23 cellular contexts compared by ENCODE assay signal in the genomic region with DNA sequence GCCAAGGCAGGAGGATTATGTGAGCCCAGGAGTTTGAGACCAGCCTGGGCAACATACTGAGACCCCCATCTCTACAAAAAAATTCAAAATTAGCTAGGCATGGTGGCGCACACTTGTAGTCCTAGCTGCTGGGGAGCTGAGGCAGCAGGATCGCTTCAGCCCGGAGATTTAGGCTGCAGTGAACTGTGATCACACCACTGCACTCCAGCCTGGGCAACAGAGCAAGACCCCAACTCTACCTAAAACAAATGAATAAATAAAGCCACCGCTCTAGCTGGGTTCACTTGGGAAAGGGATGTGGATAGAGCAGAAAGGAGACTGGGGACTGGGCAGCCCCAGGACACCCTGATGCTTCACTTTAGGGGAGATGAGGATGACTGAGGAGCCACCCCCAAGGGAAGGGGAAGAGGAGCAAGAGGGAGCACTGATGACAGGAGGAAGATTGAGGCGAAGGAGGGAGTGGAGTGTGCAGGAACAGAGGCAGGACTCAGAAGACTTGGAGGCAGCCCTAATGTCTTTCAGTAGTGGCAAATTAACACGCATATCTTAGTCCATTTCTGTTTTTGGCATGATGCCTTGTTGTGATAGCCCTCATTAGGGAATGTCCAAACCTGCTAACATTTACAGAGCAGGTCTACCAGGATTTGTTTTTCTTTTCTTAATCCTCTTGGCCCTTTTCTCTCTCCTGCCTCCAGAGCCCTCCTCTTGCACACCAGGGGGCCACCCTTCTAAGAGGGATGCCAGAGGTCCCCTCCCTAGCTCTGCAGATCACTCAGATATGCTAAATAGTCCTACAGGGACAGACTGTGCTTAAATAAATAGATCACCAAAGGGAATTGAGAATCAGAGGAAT.
A peak's percentile ranks its signal among the peaks of the same experiment; 100 is the strongest.
DNase-seq lines count a peak whose midpoint lies in the region; ATAC-seq and TF ChIP-seq lines count a peak whose summit lies in the region.
"Had no signal": no experiment of that assay in that cellular context is flagged by ENCODE, and none has a peak within 500 bp of the region (broad histone marks: within the 10 kb centered on the region; RNA-seq: fewer than 3 reads in every experiment).

No MANE protein-coding gene starts in this region.

- no peak overlapping the region for H2BK12ac ChIP-seq in H9 (ENCODE audit: insufficient read length, low read depth, low read length)

- no peak overlapping the region for H3K14ac ChIP-seq in H9 (ENCODE audit: insufficient read depth, low read length)

- peak overlapping the region in 1 of 2 experiments; percentile 49; a peak in 2 of 5 replicates for H3K4me3 Mint-ChIP-seq in H9
- H3K4me3 Mint-ChIP-seq: activated CD8-positive, alpha-beta memory T cell treated with anti-CD3 and anti-CD28 coated beads, Interleukin-2, amount 10 ng/mL, durations not matched to agents 7 days and 5 days; activated naive CD8-positive, alpha-beta T cell; activated T-helper 1 cell treated with anti-CD3 and anti-CD28 coated beads, Interleukin-12 subunit alpha, Interleukin-12 subunit beta, Interleukin-2, Interleukin-4 antibody, amounts not matched to agents 30 ng/mL and 10 ng/mL and 1 ng/mL, durations not matched to agents 14 hours and 24 hours and 36 hours; CD8-positive, alpha-beta T cell; central memory CD8-positive, alpha-beta T cell had no signal

- no TSS peak for BruUV-seq in A673 (replicated peaks; lab: Mats Ljungman, UMichigan)

- no peak overlapping the region for H4K8ac ChIP-seq in H9 (replicated peaks; ENCODE audit: insufficient read length, low read depth, low read length)

- H3K9ac ChIP-seq in H9 (ENCODE audit: extremely low read depth, insufficient read length, low read length) = no peak overlapping the region
- no peak overlapping the region for H3K9ac ChIP-seq in iPS-20b (ENCODE audit: low read depth, low read length)

- H2AFZ ChIP-seq in H9 (ENCODE audit: low read length) = no peak overlapping the region

- peaks cover 97% of the 10 kb centered on the region for H3K27me3 Mint-ChIP-seq in H9 (ENCODE audit: low read depth)
- H3K27me3 Mint-ChIP-seq: activated CD8-positive, alpha-beta memory T cell treated with anti-CD3 and anti-CD28 coated beads, Interleukin-2, amount 10 ng/mL, durations not matched to agents 7 days and 5 days had no signal

- H3K4me1 Mint-ChIP-seq in H9 = peaks cover 78 to 90% of the 10 kb centered on the region in 2 experiments
- H3K4me1 Mint-ChIP-seq: activated CD8-positive, alpha-beta memory T cell treated with anti-CD3 and anti-CD28 coated beads, Interleukin-2, amount 10 ng/mL, durations not matched to agents 7 days and 5 days; central memory CD8-positive, alpha-beta T cell had no signal

- no peak overlapping the region for H4K5ac ChIP-seq in H9 (ENCODE audit: insufficient read length, low read depth, low read length)

- H3K4me3 ChIP-seq in A673 (ENCODE audit: low read depth, low read length, poor library complexity, severe bottlenecking) = no peak overlapping the region
- H3K4me3 ChIP-seq in iPS-20b (ENCODE audit: low read length) = peak overlapping the region; percentile 38
- no peak overlapping the region for H3K4me3 ChIP-seq in lower leg skin (ENCODE audit: low read depth, poor library complexity, severe bottlenecking)
- H3K4me3 ChIP-seq: ascending aorta, dorsolateral prefrontal cortex, mucosa of descending colon, vagina had no signal

- peak overlapping the region; percentile 7 for H3K4me2 ChIP-seq in H9 (ENCODE audit: insufficient read depth, insufficient read length, low read length)

- TF ChIP-seq CTCF in A673 (conservative IDR thresholded peaks at IDR 0.05; ENCODE audit: low read depth, low read length) (no peak), H9 (conservative IDR thresholded peaks at IDR 0.05) (no peak), VCaP (conservative IDR thresholded peaks at IDR 0.05) (no peak), lower leg skin (IDR thresholded peaks at IDR 0.05) (no peak)

- H3K23me2 ChIP-seq in H9 (ENCODE audit: insufficient read length, low read depth, low read length, poor library complexity, severe bottlenecking) = no peaks in the 10 kb centered on the region

- no peaks in the 10 kb centered on the region; a peak in 2 of 5 replicates for H3K9me3 Mint-ChIP-seq in H9
- H3K9me3 Mint-ChIP-seq: activated T-helper 1 cell treated with anti-CD3 and anti-CD28 coated beads, Interleukin-12 subunit alpha, Interleukin-12 subunit beta, Interleukin-2, Interleukin-4 antibody, amounts not matched to agents 30 ng/mL and 10 ng/mL and 1 ng/mL, durations not matched to agents 14 hours and 24 hours and 36 hours; CD8-positive, alpha-beta T cell; central memory CD8-positive, alpha-beta T cell had no signal

- no peak overlapping the region for H2BK20ac ChIP-seq in H9 (ENCODE audit: low read depth, low read length, poor library complexity, severe bottlenecking)

- no peak overlapping the region for H2AK5ac ChIP-seq in H9 (ENCODE audit: insufficient read length, low read length)

- no peaks in the 10 kb centered on the region for H3K36me3 ChIP-seq in A673 (ENCODE audit: insufficient read depth, low read length, poor library complexity, severe bottlenecking)
- no peaks in the 10 kb centered on the region for H3K36me3 ChIP-seq in iPS-20b (ENCODE audit: insufficient read depth, low read depth, low read length)
- H3K36me3 ChIP-seq: ascending aorta, vagina had no signal

- H3K27ac Mint-ChIP-seq in H9 = no peak overlapping the region; a peak in 1 of 7 replicates
- H3K27ac Mint-ChIP-seq: activated CD8-positive, alpha-beta memory T cell treated with anti-CD3 and anti-CD28 coated beads, Interleukin-2, amount 10 ng/mL, durations not matched to agents 7 days and 5 days; activated naive CD8-positive, alpha-beta T cell; activated T-helper 1 cell treated with anti-CD3 and anti-CD28 coated beads, Interleukin-12 subunit alpha, Interleukin-12 subunit beta, Interleukin-2, Interleukin-4 antibody, amounts not matched to agents 30 ng/mL and 10 ng/mL and 1 ng/mL, durations not matched to agents 14 hours and 24 hours and 36 hours; CD8-positive, alpha-beta T cell; progenitor cell of endocrine pancreas had no signal

- POLR2A ChIA-PET in A673 (lab: Charles Lee; ENCODE audit: low non-redundant PET) = no interaction called here

- no peak for TF ChIP-seq POLR2A in lower leg skin (IDR thresholded peaks at IDR 0.05)

- ATAC-seq in HG02870 (IDR thresholded peaks at IDR 0.05; ENCODE audit: unreplicated experiment) = no peak
- ATAC-seq: activated CD8-positive, alpha-beta memory T cell treated with anti-CD3 and anti-CD28 coated beads, Interleukin-2, amount 10 ng/mL, durations not matched to agents 7 days and 5 days; CD8-positive, alpha-beta T cell; mucosa of descending colon had no signal

- H3K4me1 ChIP-seq in A673 (ENCODE audit: insufficient read depth, low read length, poor library complexity, severe bottlenecking) (peaks cover 11% of the 10 kb centered on the region), H9 (ENCODE audit: insufficient read depth, low read length) (peaks cover 36% of the 10 kb centered on the region; the same call in 1 of the 2 replicates), iPS-20b (ENCODE audit: insufficient read depth, low read length) (peaks cover 39% of the 10 kb centered on the region; the same call in 1 of the 2 replicates)
- H3K4me1 ChIP-seq: ascending aorta, vagina had no signal

- no peak overlapping the region for H3K4ac ChIP-seq in H9 (ENCODE audit: low read depth, low read length)

- no CpG with 5 or more reads among the region's 6 CpGs for WGBS in H9 (ENCODE audit: extremely low coverage, insufficient read length, low lambda C conversion rate)
- WGBS in lower leg skin, 2 donors = 80 to 83% methylated on average over 6 of the region's 6 CpGs

- H3K56ac ChIP-seq in H9 (ENCODE audit: insufficient read length, low read depth, low read length) = no peak overlapping the region

- no peak overlapping the region for H4K91ac ChIP-seq in H9 (ENCODE audit: insufficient read length, low read depth, low read length)

- H3K27ac ChIP-seq in A673 (ENCODE audit: low read depth, low read length, poor library complexity, severe bottlenecking) (no peak overlapping the region), H9 (ENCODE audit: insufficient read length, low read depth, low read length) (no peak overlapping the region), VCaP (peak overlapping the region; percentile 67), iPS-20b (ENCODE audit: low read length) (no peak overlapping the region)
- H3K27ac ChIP-seq: ascending aorta, dorsolateral prefrontal cortex, vagina had no signal

- DNase-seq in A673 (ENCODE audit: low spot score) (peak; percentile 60), H9 (no peak), lower leg skin (ENCODE audit: low spot score in 2 of 2) (no peak)
- no peak for DNase-seq in activated CD4-positive, alpha-beta T cell treated with anti-CD3 and anti-CD28 coated beads, Interleukin-2, amount 50 U/mL, for 1 hour
- DNase-seq: activated CD4-positive, alpha-beta T cell treated with anti-CD3 and anti-CD28 coated beads for 48 hours; activated CD8-positive, alpha-beta memory T cell treated with anti-CD3 and anti-CD28 coated beads, Interleukin-2, amount 10 ng/mL, durations not matched to agents 7 days and 5 days; CD8-positive, alpha-beta T cell; dorsolateral prefrontal cortex; GDM1; Karpas-422; mucosa of descending colon; NCI-H1048; NCI-H2029; stimulated activated CD4-positive, alpha-beta T cell treated with anti-CD3 and anti-CD28 coated beads, Interleukin-1b, Interleukin-23, amount 100 ng/mL, for 48 hours had no signal

- no peaks in the 10 kb centered on the region for H4K20me1 ChIP-seq in H9 (ENCODE audit: control insufficient read depth, insufficient read depth, insufficient read length)

- no peaks in the 10 kb centered on the region for H3K79me2 ChIP-seq in H9 (ENCODE audit: insufficient read depth, low read length)

- no peak overlapping the region for H3K18ac ChIP-seq in H9 (ENCODE audit: insufficient read length, low read depth, low read length)

- no peak overlapping the region for H2BK15ac ChIP-seq in H9 (ENCODE audit: low read depth, low read length)

- H3K27me3 ChIP-seq in A673 (replicated peaks; ENCODE audit: insufficient read depth, low read depth, low read length, poor library complexity) (no peaks in the 10 kb centered on the region), H9 (ENCODE audit: insufficient read depth, low read length) (peaks cover 2% of the 10 kb centered on the region; the same call in 1 of the 2 replicates), iPS-20b (ENCODE audit: insufficient read depth, low read length) (peaks cover 76% of the 10 kb centered on the region)
- H3K27me3 ChIP-seq: ascending aorta, dorsolateral prefrontal cortex, vagina had no signal

- H3K9me3 ChIP-seq in A673 (ENCODE audit: low read depth, low read length, poor library complexity, severe bottlenecking) = no peaks in the 10 kb centered on the region
- H3K9me3 ChIP-seq in H9 (ENCODE audit: control insufficient read depth, low read depth, low read length) = no peaks in the 10 kb centered on the region
- H3K9me3 ChIP-seq in iPS-20b (ENCODE audit: insufficient read depth, low read depth, low read length) = no peaks in the 10 kb centered on the region
- H3K9me3 ChIP-seq: ascending aorta, mucosa of descending colon, vagina had no signal

- intact Hi-C loops in A673 (cut with micrococcal nuclease; ENCODE audit: unreplicated experiment) = no loop called here
- intact Hi-C loops in lower leg skin (cut with DNase I; ENCODE audit: low total_unique reads) = no loop called here

- no peaks in the 10 kb centered on the region for H3K36me3 Mint-ChIP-seq in H9 (ENCODE audit: insufficient read depth in 1 of 3, low read depth in 3 of 3)
- H3K36me3 Mint-ChIP-seq: activated CD8-positive, alpha-beta memory T cell treated with anti-CD3 and anti-CD28 coated beads, Interleukin-2, amount 10 ng/mL, durations not matched to agents 7 days and 5 days; activated naive CD8-positive, alpha-beta T cell; CD8-positive, alpha-beta T cell had no signal

- no peak overlapping the region for H2BK120ac ChIP-seq in H9 (ENCODE audit: low read depth, low read length, poor library complexity, severe bottlenecking)

- H2BK5ac ChIP-seq in H9 (ENCODE audit: insufficient read length, low read length) = no peak overlapping the region

- H3T11ph ChIP-seq in H9 (ENCODE audit: low read length) = no peak overlapping the region

- H3K23ac ChIP-seq in H9 (ENCODE audit: insufficient read length, low read depth, low read length) = no peak overlapping the region

- CTCF ChIA-PET in A673 (lab: Charles Lee) = no interaction called here

- no peaks in the 10 kb centered on the region for H3K79me1 ChIP-seq in H9 (ENCODE audit: insufficient read depth, low read depth, low read length, poor library complexity, severe bottlenecking)
